ENCODE assay signal across 11 cellular contexts in genomic region chr2:133215477-133215876, GRCh38.
"Had no signal": no experiment of that assay in that cellular context is flagged by ENCODE, and none has a peak within 500 bp of the region (broad histone marks: within the 10 kb centered on the region; RNA-seq: fewer than 3 reads in every experiment).

No MANE protein-coding gene starts in this region.

- H3K9ac ChIP-seq: GM23248 had no signal

- H3K4me3 ChIP-seq: GM23248, GM23338, HAP-1 had no signal

- H3K36me3 ChIP-seq: HAP-1 had no signal

- H3K9me3 ChIP-seq: HAP-1 had no signal

- ATAC-seq: GM23338, HCT116 had no signal

- DNase-seq: GM23248, GOT3, H7, H9, HCEC 1CT, HFFc6 had no signal

- H3K27ac ChIP-seq: GM23248 had no signal

- H2AFZ ChIP-seq: GM23248, GM23338 had no signal

- H3K4me2 ChIP-seq: GM23338 had no signal

- FAIRE-seq: H1, H54 had no signal
